In genomic region chr12:14171111-14171510, GRCh38 we compare ENCODE assay signal across 13 cellular contexts.
DNase-seq lines count a peak whose midpoint lies in the region; ATAC-seq and TF ChIP-seq lines count a peak whose summit lies in the region.
"Had no signal": no experiment of that assay in that cellular context is flagged by ENCODE, and none has a peak within 500 bp of the region (broad histone marks: within the 10 kb centered on the region; RNA-seq: fewer than 3 reads in every experiment).

No MANE protein-coding gene starts in this region.

- intact Hi-C loops in left colon (cut with DNase I, micrococcal nuclease) (no loop called here), adrenal gland (cut with DNase I) (loop anchor here in 1 of 2 donors (5.0 kb wide), 1 partner anchor 309 kb away; no protein-coding TSS in a partner anchor)

- no peak overlapping the region for H3K4me3 ChIP-seq in adrenal gland
- H3K4me3 ChIP-seq: coronary artery had no signal

- 88 to 94% (median 92%) methylated on average over 4 of the region's 4 CpGs for WGBS in adrenal gland, 4 donors

- no peaks in the 10 kb centered on the region for H3K9me3 Mint-ChIP-seq in endothelial cell (ENCODE audit: unreplicated experiment)
- H3K9me3 Mint-ChIP-seq: activated naive CD4-positive, alpha-beta T cell treated with anti-CD3 and anti-CD28 coated beads, Interleukin-2, amount 10 ng/mL, durations not matched to agents 7 days and 5 days; stimulated activated effector memory CD8-positive, alpha-beta T cell treated with anti-CD3 and anti-CD28 coated beads, Interleukin-12 subunit alpha, Interleukin-12 subunit beta, amount 100 ng/mL, for 72 hours had no signal

- no peaks in the 10 kb centered on the region for H3K36me3 Mint-ChIP-seq in endothelial cell (ENCODE audit: low read depth, unreplicated experiment)
- H3K36me3 Mint-ChIP-seq: activated naive CD4-positive, alpha-beta T cell treated with anti-CD3 and anti-CD28 coated beads, Interleukin-2, amount 10 ng/mL, durations not matched to agents 7 days and 5 days; stimulated activated effector memory CD8-positive, alpha-beta T cell treated with anti-CD3 and anti-CD28 coated beads, Interleukin-12 subunit alpha, Interleukin-12 subunit beta, amount 100 ng/mL, for 72 hours had no signal

- no peaks in the 10 kb centered on the region for H3K36me3 ChIP-seq in adrenal gland (replicated peaks in 1 of 2)

- TF ChIP-seq CTCF in endothelial cell (IDR thresholded peaks at IDR 0.05; ENCODE audit: unreplicated experiment) (no peak), adrenal gland (IDR thresholded peaks at IDR 0.05) (no peak)

- H3K27ac ChIP-seq in adrenal gland: no peak overlapping the region
- H3K27ac ChIP-seq: coronary artery had no signal

- ATAC-seq in GM19035 (IDR thresholded peaks at IDR 0.05; ENCODE audit: unreplicated experiment): peak; percentile 74
- ATAC-seq in HG02588 (IDR thresholded peaks at IDR 0.05; ENCODE audit: unreplicated experiment): peak; percentile 90
- peak; percentile 88 for ATAC-seq in HG03469 (IDR thresholded peaks at IDR 0.05; ENCODE audit: unreplicated experiment)
- ATAC-seq in left colon: no peak
- ATAC-seq: stimulated activated effector memory CD8-positive, alpha-beta T cell treated with anti-CD3 and anti-CD28 coated beads, Interleukin-12 subunit alpha, Interleukin-12 subunit beta, amount 100 ng/mL, for 72 hours had no signal

- H3K4me1 Mint-ChIP-seq in endothelial cell (ENCODE audit: unreplicated experiment): no peaks in the 10 kb centered on the region
- H3K4me1 Mint-ChIP-seq: activated naive CD4-positive, alpha-beta T cell treated with anti-CD3 and anti-CD28 coated beads, Interleukin-2, amount 10 ng/mL, durations not matched to agents 7 days and 5 days; stimulated activated effector memory CD8-positive, alpha-beta T cell treated with anti-CD3 and anti-CD28 coated beads, Interleukin-12 subunit alpha, Interleukin-12 subunit beta, amount 100 ng/mL, for 72 hours had no signal

- no peak for TF ChIP-seq POLR2A in adrenal gland (IDR thresholded peaks at IDR 0.05)

- no peaks in the 10 kb centered on the region for H3K4me1 ChIP-seq in adrenal gland (replicated peaks in 1 of 2)

- H3K27me3 ChIP-seq in adrenal gland: no peaks in the 10 kb centered on the region

- no peaks in the 10 kb centered on the region for H3K27me3 Mint-ChIP-seq in endothelial cell (ENCODE audit: unreplicated experiment)

- no peak overlapping the region for H3K27ac Mint-ChIP-seq in endothelial cell (ENCODE audit: unreplicated experiment)
- H3K27ac Mint-ChIP-seq: activated naive CD4-positive, alpha-beta T cell treated with anti-CD3 and anti-CD28 coated beads, Interleukin-2, amount 10 ng/mL, durations not matched to agents 7 days and 5 days; stimulated activated effector memory CD8-positive, alpha-beta T cell treated with anti-CD3 and anti-CD28 coated beads, Interleukin-12 subunit alpha, Interleukin-12 subunit beta, amount 100 ng/mL, for 72 hours had no signal

- no peaks in the 10 kb centered on the region for H3K9me3 ChIP-seq in adrenal gland (replicated peaks in 1 of 3)

- H3K4me3 Mint-ChIP-seq in endothelial cell (ENCODE audit: unreplicated experiment): no peak overlapping the region
- H3K4me3 Mint-ChIP-seq: activated naive CD4-positive, alpha-beta T cell treated with anti-CD3 and anti-CD28 coated beads, Interleukin-2, amount 10 ng/mL, durations not matched to agents 7 days and 5 days; stimulated activated effector memory CD8-positive, alpha-beta T cell treated with anti-CD3 and anti-CD28 coated beads, Interleukin-12 subunit alpha, Interleukin-12 subunit beta, amount 100 ng/mL, for 72 hours had no signal

- DNase-seq in NCI-H748 treated with DMSO at 0.1 percent for 48 hours (lab: John Stamatoyannopoulos, UW) (no peak), left colon (no peak), endothelial cell (ENCODE audit: low spot score) (no peak), adrenal gland (no peak)
- DNase-seq: activated CD4-positive, alpha-beta T cell treated with anti-CD3 and anti-CD28 coated beads for 4 hours; activated naive CD4-positive, alpha-beta T cell treated with anti-CD3 and anti-CD28 coated beads, Interleukin-2, amount 10 ng/mL, durations not matched to agents 7 days and 5 days; SHP77 treated with DMSO at 0.1 percent for 48 hours; stimulated activated CD4-positive, alpha-beta T cell treated with anti-CD3 and anti-CD28 coated beads, Interleukin-12 subunit alpha, Interleukin-12 subunit beta, amount 100 ng/mL, for 4 hours had no signal
